8 cellular contexts compared by ENCODE assay signal in the genomic region with DNA sequence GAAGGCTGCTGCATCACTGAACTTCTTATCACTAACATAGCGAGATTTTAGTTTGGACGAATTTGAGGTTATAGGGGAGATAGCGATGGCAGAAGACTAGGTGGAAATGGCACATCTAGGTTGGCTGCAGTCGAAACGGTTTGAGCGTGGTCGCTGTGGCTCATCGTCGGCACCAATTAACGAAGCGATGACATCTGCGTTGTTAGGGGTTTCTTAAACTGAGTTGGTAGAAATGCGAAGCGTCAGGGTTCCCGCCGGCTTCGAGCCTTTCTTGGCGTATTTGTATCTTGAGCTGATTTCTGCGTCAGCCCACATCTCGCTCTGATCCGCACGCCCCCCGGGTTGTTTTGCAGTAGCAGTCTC. TPM values are rescaled to one million over a fixed set of nuclear protein-coding genes. Genes with fewer than 3 reads are reported as not detected.
DNase-seq lines count a peak whose midpoint lies in the region; ATAC-seq lines count a peak whose summit lies in the region.

No MANE protein-coding gene starts in this region.

- ATAC-seq in GM21423 (IDR thresholded peaks at IDR 0.05; ENCODE audit: unreplicated experiment): peak; percentile 8

- H3K4me3 ChIP-seq in HUES6 (ENCODE audit: low read depth, low read length) (peak overlapping the region; percentile 68), mononuclear cell (ENCODE audit: low read length) (peak overlapping the region; percentile 75)

- H3K27ac ChIP-seq in HUES6 (ENCODE audit: low read depth, low read length): peak overlapping the region; percentile 78

- H3K9me3 ChIP-seq in HUES6 (ENCODE audit: control insufficient read depth, insufficient read depth, low read depth, low read length) (no peaks in the 10 kb centered on the region), mononuclear cell (ENCODE audit: low read depth, low read length) (no peaks in the 10 kb centered on the region)

- H3K9ac ChIP-seq in HUES6 (ENCODE audit: low read length): peak overlapping the region; percentile 96

- H3K4me1 ChIP-seq in HUES6 (ENCODE audit: control insufficient read depth, insufficient read depth, low read length): no peaks in the 10 kb centered on the region
- H3K4me1 ChIP-seq in mononuclear cell (ENCODE audit: insufficient read depth, low read length): peaks cover 36% of the 10 kb centered on the region

- H3K36me3 ChIP-seq in HUES6 (ENCODE audit: control insufficient read depth, insufficient read depth, low read length): no peaks in the 10 kb centered on the region

- DNase-seq in DMS79 (lab: John Stamatoyannopoulos, UW) (peak; percentile 58), dermis blood vessel endothelial cell (peak; percentile 55), HPDE6-E6E7 (ENCODE audit: extremely low spot score) (no peak)
- peak; percentile 6 to 43 (median 11) for DNase-seq in activated CD4-positive, CD25-positive, alpha-beta regulatory T cell (lab: John Stamatoyannopoulos, UW)
- peak; percentile 23 to 45 for DNase-seq in stimulated activated CD8-positive, alpha-beta memory T cell treated with anti-CD3 and anti-CD28 coated beads, Interleukin-2, amount 100 ng/mL, for 48 hours (ENCODE audit: low read depth in 2 of 2)

- no peaks in the 10 kb centered on the region for H3K27me3 ChIP-seq in HUES6 (ENCODE audit: control insufficient read depth, insufficient read depth, low read length)
- no peaks in the 10 kb centered on the region for H3K27me3 ChIP-seq in mononuclear cell (ENCODE audit: insufficient read depth, low read length)

RNA-seq across cellular contexts. Expression of a gene that starts 0.3 kb away (rescaled TPM):
- total RNA-seq in dermis blood vessel endothelial cell (0.51 and 1.1 TPM in 2 replicates), mononuclear cell (1.7 TPM)

RNA-seq across cellular contexts. Expression of a gene that starts 0.8 kb away (rescaled TPM):
- total RNA-seq in dermis blood vessel endothelial cell (38.3 and 49.0 TPM in 2 replicates), mononuclear cell (40.9 TPM)
